In genomic region chr7:80918909-80919721, GRCh38 we compare ENCODE assay signal across 8 cellular contexts. TPM values are rescaled to one million over a fixed set of nuclear protein-coding genes. Genes with fewer than 3 reads are reported as not detected.
DNase-seq lines count a peak whose midpoint lies in the region; ATAC-seq and TF ChIP-seq lines count a peak whose summit lies in the region.

Gene SEMA3C (minus strand): TSS chr7:80919051. CDS start chr7:80916781, 2,270 bp downstream.

- in situ Hi-C loops in gastrocnemius medialis (cut with MboI; ENCODE audit: low sequenced_read_pairs in 4 of 4): loop anchor here in 2 of 4 donors (10.0 to 25.0 kb wide), 2 partner anchors 134 to 543 kb away; no protein-coding TSS in a partner anchor

- H3K27me3 Mint-ChIP-seq in immature natural killer cell (ENCODE audit: low read depth in 3 of 3): peaks cover 3 to 21% (median 13%) of the 10 kb centered on the region in 3 donors

- H3K4me3 ChIP-seq in HUES6 (ENCODE audit: low read depth, low read length): peak within 1 kb of the TSS; percentile 69
- H3K4me3 ChIP-seq in Peyer's patch: peak within 1 kb of the TSS; percentile 21 to 68 (median 44)
- peak within 1 kb of the TSS; percentile 67 to 89 (median 74) for H3K4me3 ChIP-seq in gastrocnemius medialis

- H3K36me3 ChIP-seq in HUES6 (ENCODE audit: control insufficient read depth, insufficient read depth, low read length) (no peaks in the 10 kb centered on the region), Peyer's patch (peaks cover 0 to 5% (median 0%) of the 10 kb centered on the region in 3 donors), gastrocnemius medialis (no peaks in the 10 kb centered on the region)

- peak within 1 kb of the TSS; percentile 69 for H3K9ac ChIP-seq in HUES6 (ENCODE audit: low read length)

- H3K4me3 Mint-ChIP-seq in immature natural killer cell: peak within 1 kb of the TSS; percentile 46 to 82 (median 71)

- TF ChIP-seq CTCF in Peyer's patch (IDR thresholded peaks at IDR 0.05) (no peak), gastrocnemius medialis (IDR thresholded peaks at IDR 0.05 in 4 of 5, conservative IDR thresholded peaks at IDR 0.05 in 1 of 5) (no peak)

- no peaks in the 10 kb centered on the region for H3K9me3 ChIP-seq in HUES6 (ENCODE audit: control insufficient read depth, insufficient read depth, low read depth, low read length)
- no peaks in the 10 kb centered on the region for H3K9me3 ChIP-seq in Peyer's patch
- H3K9me3 ChIP-seq in gastrocnemius medialis: no peaks in the 10 kb centered on the region

- peaks cover 13 to 18% of the 10 kb centered on the region in 2 donors for H3K4me1 Mint-ChIP-seq in immature natural killer cell

- H3K4me1 ChIP-seq in HUES6 (ENCODE audit: control insufficient read depth, insufficient read depth, low read length): peaks cover 4% of the 10 kb centered on the region; the same call in 1 of the 2 replicates
- H3K4me1 ChIP-seq in Peyer's patch: no peaks in the 10 kb centered on the region
- H3K4me1 ChIP-seq in gastrocnemius medialis: peaks cover 12 to 25% of the 10 kb centered on the region in 2 donors

- no peaks in the 10 kb centered on the region for H3K36me3 Mint-ChIP-seq in immature natural killer cell

- peaks cover 0 to 28% (median 7%) of the 10 kb centered on the region in 6 donors for H3K9me3 Mint-ChIP-seq in immature natural killer cell

- intact Hi-C loops in gastrocnemius medialis (cut with DNase I; ENCODE audit: low total_unique reads): loop anchor here (5.0 to 10.0 kb wide), 4 partner anchors 137 to 414 kb away; no protein-coding TSS in a partner anchor

- peak; percentile 52 to 67 for TF ChIP-seq POLR2A in Peyer's patch (IDR thresholded peaks at IDR 0.05)
- peak; percentile 69 to 84 for TF ChIP-seq POLR2A in gastrocnemius medialis (IDR thresholded peaks at IDR 0.05)

- DNase-seq in CMK (ENCODE audit: low read depth): peak; percentile 34
- peak; percentile 17 to 92 (median 89) for DNase-seq in Peyer's patch
- peak; percentile 48 for DNase-seq in cerebellar cortex (ENCODE audit: low spot score)
- DNase-seq in immature natural killer cell: peak; percentile 26 to 45 (median 28)
- peak; percentile 76 to 90 for DNase-seq in gastrocnemius medialis
- no peak for DNase-seq in activated effector memory CD4-positive, alpha-beta T cell treated with Interleukin-2 at 50 U/mL for 16 hours

- ATAC-seq in GM19397 (IDR thresholded peaks at IDR 0.05; ENCODE audit: unreplicated experiment) (peak; percentile 68), gastrocnemius medialis (peak; percentile 89 to 92)

- H3K27ac Mint-ChIP-seq in immature natural killer cell: peak within 1 kb of the TSS in 1 of 6 donors; percentile 55

- H3K27ac ChIP-seq in HUES6 (ENCODE audit: low read depth, low read length) (no peak within 1 kb of the TSS; the same call in 1 of the 2 replicates), Peyer's patch (peak within 1 kb of the TSS; percentile 21 to 77 (median 66)), gastrocnemius medialis (peak within 1 kb of the TSS; percentile 82 to 89 (median 84))

- H3K27me3 ChIP-seq in HUES6 (ENCODE audit: control insufficient read depth, insufficient read depth, low read length): peaks cover 17% of the 10 kb centered on the region
- H3K27me3 ChIP-seq in Peyer's patch: no peaks in the 10 kb centered on the region
- H3K27me3 ChIP-seq in gastrocnemius medialis: no peaks in the 10 kb centered on the region

RNA-seq across cellular contexts. Expression of gene SEMA3C, which starts in this region (rescaled TPM):
- total RNA-seq in Peyer's patch (100 to 1,000 TPM in 1 of 4 donors, 10 to 100 TPM in 3; 35.7 to 120 (median 56.4) TPM), gastrocnemius medialis (10 to 100 TPM in 2 of 4 donors, 1 to 10 TPM in 2; 5.4 to 58.5 (median 30.3) TPM)
- polyA plus RNA-seq in immature natural killer cell: under 1 TPM in 2 of 3 donors, not detected in 1; 0.18 to 0.53 TPM

Comparison
In these comparisons a context has a peak if more than half of its experiments do, and no peak if none do; other contexts are left out.
1. Peak in DNase-seq in immature natural killer cell; RNA of the gene not detected or under 1 TPM.